Comparison of ENCODE assay signal across 11 cellular contexts in genomic region chr14:101072531-101072930, GRCh38.
DNase-seq lines count a peak whose midpoint lies in the region; ATAC-seq, FAIRE-seq and TF ChIP-seq lines count a peak whose summit lies in the region.
"Had no signal": no experiment of that assay in that cellular context is flagged by ENCODE, and none has a peak within 500 bp of the region (broad histone marks: within the 10 kb centered on the region; RNA-seq: fewer than 3 reads in every experiment).

No MANE protein-coding gene starts in this region.

- H4K8ac ChIP-seq in IMR-90 (ENCODE audit: low read depth in 2 of 2, low read length in 2 of 2) = peak overlapping the region; percentile 32 to 56

- in situ Hi-C loops in IMR-90 (cut with MboI; ENCODE audit: low sequenced_read_pairs) = no loop called here

- TF ChIP-seq CTCF in IMR-90 (conservative IDR thresholded peaks at IDR 0.05; ENCODE audit: low read depth, low read length) = no peak
- TF ChIP-seq CTCF in choroid plexus epithelial cell (conservative IDR thresholded peaks at IDR 0.05; ENCODE audit: low read depth, low read length) = no peak
- no peak for TF ChIP-seq CTCF in neural cell (IDR thresholded peaks at IDR 0.05; ENCODE audit: poor library complexity, severe bottlenecking)

- CTCF ChIA-PET in IMR-90 (lab: Yijun Ruan, JAX) = no interaction called here

- peak overlapping the region in 6 of 11 experiments; percentile 3 to 73 (median 59); a peak in 11 of 22 replicates for H3K9ac ChIP-seq in BLaER1 treated with 17β-estradiol and CSF1 and Interleukin-3, amounts not matched to agents 10 nM and 100 nM
- H3K9ac ChIP-seq in IMR-90 (ENCODE audit: low read depth, low read length) (no peak overlapping the region), neural cell (ENCODE audit: low read length) (peak overlapping the region; percentile 31)

- peak overlapping the region; percentile 74 for H2AK9ac ChIP-seq in IMR-90 (replicated peaks; ENCODE audit: low read depth, low read length, poor library complexity)

- H3K9me2 ChIP-seq in neural cell (ENCODE audit: insufficient read depth, low read length) = no peaks in the 10 kb centered on the region

- DNase-seq in IMR-90 (peak; percentile 30), choroid plexus epithelial cell (ENCODE audit: low read depth) (peak; percentile 49), RCC 7860 (ENCODE audit: low spot score) (no peak), HuH-7 (ENCODE audit: low spot score) (no peak), NCI-H524 (lab: John Stamatoyannopoulos, UW) (no peak), amniotic stem cell (lab: John Stamatoyannopoulos, UW) (no peak)
- DNase-seq: GF-D8, hippocampal formation had no signal

- no TSS peak for BruUV-seq in IMR-90 (replicated peaks; lab: Mats Ljungman, UMichigan)

- H2BK120ac ChIP-seq in IMR-90 (ENCODE audit: low read depth, low read length) = peak overlapping the region; percentile 80

- H3K56ac ChIP-seq in IMR-90 (ENCODE audit: extremely low read depth, insufficient read depth, low read length) = no peak overlapping the region

- peak; percentile 2 for ATAC-seq in IMR-90 (ENCODE audit: low read depth)

- peak overlapping the region; percentile 45; the same call in 1 of the 2 replicates for H3K14ac ChIP-seq in IMR-90 (replicated peaks; ENCODE audit: low read depth, low read length)

- 0 out of 2 replicates have a peak overlapping the region, but pooled peaks have one; percentile 1 for H4K5ac ChIP-seq in IMR-90 (ENCODE audit: low read depth, low read length)

- WGBS in IMR-90 (ENCODE audit: extremely low coverage in 2 of 2, insufficient read length in 1 of 2), 2 experiments = 58% methylated on average over 4 of the region's 16 CpGs; no CpG with 5 or more reads in 1 of the 2 experiments

- peak overlapping the region; percentile 86 to 97 (median 91) for H3K4me2 ChIP-seq in BLaER1 treated with 17β-estradiol and CSF1 and Interleukin-3, amounts not matched to agents 10 nM and 100 nM
- H3K4me2 ChIP-seq in IMR-90 (ENCODE audit: low read depth, low read length) = no peak overlapping the region
- no peak overlapping the region for H3K4me2 ChIP-seq in neural cell (ENCODE audit: low read length)

- H4K20me1 ChIP-seq in BLaER1 treated with 17β-estradiol and CSF1 and Interleukin-3, amounts not matched to agents 10 nM and 100 nM = peaks cover 0 to 23% (median 0%) of the 10 kb centered on the region in 11 experiments; a peak in 3 of 22 replicates
- peaks cover 21% of the 10 kb centered on the region for H4K20me1 ChIP-seq in IMR-90 (ENCODE audit: insufficient read depth, low read length)
- H4K20me1 ChIP-seq in neural cell (ENCODE audit: insufficient read depth) = no peaks in the 10 kb centered on the region

- H3K9me1 ChIP-seq in IMR-90 (ENCODE audit: insufficient read depth, low read length) = peaks cover 14% of the 10 kb centered on the region; the same call in 1 of the 2 replicates

- peak overlapping the region; percentile 83 for H2AK5ac ChIP-seq in IMR-90 (ENCODE audit: low read depth, low read length)

- H3K27me3 ChIP-seq in BLaER1 treated with 17β-estradiol and CSF1 and Interleukin-3, amounts not matched to agents 10 nM and 100 nM = peaks cover 0 to 92% (median 0%) of the 10 kb centered on the region in 11 experiments; a peak in 8 of 22 replicates
- H3K27me3 ChIP-seq in IMR-90 (ENCODE audit: control insufficient read depth, insufficient read depth, low read length) = no peaks in the 10 kb centered on the region; the same call in 1 of the 2 replicates
- H3K27me3 ChIP-seq in neural cell (ENCODE audit: insufficient read depth, low read depth, low read length) = no peaks in the 10 kb centered on the region

- H3K4me3 ChIP-seq in BLaER1 treated with 17β-estradiol and CSF1 and Interleukin-3, amounts not matched to agents 10 nM and 100 nM = peak overlapping the region in 3 of 10 experiments; percentile 18 to 41 (median 26); a peak in 3 of 20 replicates
- H3K4me3 ChIP-seq in IMR-90 (ENCODE audit: insufficient read depth, low read depth, low read length) (no peak overlapping the region), choroid plexus epithelial cell (ENCODE audit: low read depth, low read length) (no peak overlapping the region), neural cell (ENCODE audit: low read length) (no peak overlapping the region)
- H3K4me3 ChIP-seq: prostate gland had no signal

- H3K27ac ChIP-seq in BLaER1 treated with 17β-estradiol and CSF1 and Interleukin-3, amounts not matched to agents 10 nM and 100 nM = peak overlapping the region in 6 of 11 experiments; percentile 6 to 71 (median 54); a peak in 8 of 22 replicates
- H3K27ac ChIP-seq in IMR-90 (ENCODE audit: insufficient read depth, low read length) (peak overlapping the region; percentile 6), neural cell (ENCODE audit: low read length) (peak overlapping the region; percentile 44)
- H3K27ac ChIP-seq: prostate gland had no signal

- H3K79me2 ChIP-seq in neural cell (replicated peaks; ENCODE audit: insufficient read depth, low read length) = no peaks in the 10 kb centered on the region

- TF ChIP-seq RAD21 in IMR-90 (IDR thresholded peaks at IDR 0.05; ENCODE audit: low read length) (no peak), neural cell (conservative IDR thresholded peaks at IDR 0.05) (no peak)

- dilution Hi-C loops in IMR-90 (cut with HindIII; ENCODE audit: low sequenced_read_pairs, unreplicated experiment) = no loop called here

- TF ChIP-seq EP300 in neural cell (conservative IDR thresholded peaks at IDR 0.05; ENCODE audit: poor library complexity, severe bottlenecking) = no peak

- POLR2A ChIA-PET in IMR-90 (lab: Charles Lee; ENCODE audit: unreplicated experiment) = no interaction called here

- FAIRE-seq in RCC 7860 (lab: Jason Lieb, UNC) = no peak

- H3K4ac ChIP-seq in IMR-90 (ENCODE audit: low read depth, low read length) = peak overlapping the region; percentile 67

- intact Hi-C loops in IMR-90 (cut with micrococcal nuclease) = loop anchor here (10.0 kb wide), 1 partner anchor 162 kb away; no protein-coding TSS in a partner anchor

- TF ChIP-seq POLR2A in IMR-90 (IDR thresholded peaks at IDR 0.05; ENCODE audit: low read depth, low read length) = no peak

- H2BK5ac ChIP-seq in IMR-90 (ENCODE audit: low read depth, low read length, poor library complexity, severe bottlenecking) = peak overlapping the region; percentile 56

- H2BK20ac ChIP-seq in IMR-90 (ENCODE audit: low read depth, low read length) = peak overlapping the region; percentile 46; the same call in 1 of the 2 replicates

- H3F3A ChIP-seq in neural cell (ENCODE audit: insufficient read depth, low read length, poor library complexity, severe bottlenecking) = peaks cover 13% of the 10 kb centered on the region

- H4K91ac ChIP-seq in IMR-90 (ENCODE audit: insufficient read depth, low read depth, low read length) = peak overlapping the region; percentile 76

- no peaks in the 10 kb centered on the region for H3K9me3 ChIP-seq in BLaER1 treated with 17β-estradiol and CSF1 and Interleukin-3, amounts not matched to agents 10 nM and 100 nM (replicated peaks in 1 of 11)
- no peaks in the 10 kb centered on the region for H3K9me3 ChIP-seq in IMR-90 (ENCODE audit: control insufficient read depth, insufficient read depth, low read length)
- H3K9me3 ChIP-seq in neural cell (ENCODE audit: low read length) = no peaks in the 10 kb centered on the region
- H3K9me3 ChIP-seq: prostate gland had no signal

- no peak overlapping the region for H3K23ac ChIP-seq in IMR-90 (ENCODE audit: low read depth, low read length)

- H3K4me1 ChIP-seq in BLaER1 treated with 17β-estradiol and CSF1 and Interleukin-3, amounts not matched to agents 10 nM and 100 nM = peaks cover 74 to 100% (median 100%) of the 10 kb centered on the region in 10 experiments
- peaks cover 24% of the 10 kb centered on the region for H3K4me1 ChIP-seq in IMR-90 (ENCODE audit: control insufficient read depth, insufficient read depth, low read length)

- peak overlapping the region; percentile 61; the same call in 2 of the 3 replicates for H2BK15ac ChIP-seq in IMR-90 (ENCODE audit: low read depth, low read length)

- peaks cover 0 to 15% of the 10 kb centered on the region in 2 experiments; a peak in 1 of 4 replicates for H3K79me1 ChIP-seq in IMR-90 (ENCODE audit: low read depth in 1 of 2, low read length in 2 of 2)

- no peaks in the 10 kb centered on the region for H3K36me3 ChIP-seq in BLaER1 treated with 17β-estradiol and CSF1 and Interleukin-3, amounts not matched to agents 10 nM and 100 nM
- H3K36me3 ChIP-seq in IMR-90 (ENCODE audit: control insufficient read depth, insufficient read depth, low read length) (peaks cover 27% of the 10 kb centered on the region), neural cell (ENCODE audit: insufficient read depth, low read length) (no peaks in the 10 kb centered on the region)
- H3K36me3 ChIP-seq: prostate gland had no signal

- H2AFZ ChIP-seq in IMR-90 (replicated peaks; ENCODE audit: low read length, poor library complexity) = peak overlapping the region; percentile 67
- H2AFZ ChIP-seq in neural cell (ENCODE audit: low read depth, low read length) = no peak overlapping the region

- peak overlapping the region; percentile 2; the same call in 1 of the 2 replicates for H3K18ac ChIP-seq in IMR-90 (ENCODE audit: low read depth, low read length)

TF ChIP-seq in IMR-90, 13 proteins besides CTCF, POLR2A, EP300 and RAD21 (continues in another document):
- TF ChIP-seq FOS (IDR thresholded peaks at IDR 0.05; ENCODE audit: low read depth, low read length) (no peak), BHLHE40 (IDR thresholded peaks at IDR 0.05; ENCODE audit: low read depth, low read length) (no peak), USF2 (IDR thresholded peaks at IDR 0.05; ENCODE audit: low read depth, low read length) (no peak), SMC3 (IDR thresholded peaks at IDR 0.05; ENCODE audit: low read depth, low read length) (no peak)

TF ChIP-seq in neural cell, 6 proteins besides CTCF, POLR2A, EP300 and RAD21:
- TF ChIP-seq EZH2 (IDR thresholded peaks at IDR 0.05; ENCODE audit: borderline replicate concordance, insufficient read depth, low read length, poor library complexity, severe bottlenecking) (no peak), SMC3 (conservative IDR thresholded peaks at IDR 0.05; ENCODE audit: poor library complexity) (no peak)

Comparison
In these comparisons a context has a peak if more than half of its experiments do, and no peak if none do; other contexts are left out.
1. H3K4me2 ChIP-seq: peak in BLaER1 treated with 17β-estradiol and CSF1 and Interleukin-3, amounts not matched to agents 10 nM and 100 nM (11 of 11); none in IMR-90 (single experiment) and neural cell (single experiment).
2. DNase-seq: peak in IMR-90 (single experiment) and choroid plexus epithelial cell (single experiment); none in RCC 7860 (single experiment), HuH-7 (single experiment), NCI-H524 (0 of 2) and amniotic stem cell (single experiment).
3. Peak in every context shown above with its lines, with median percentiles within 50 percentile points of each other: H3K27ac ChIP-seq.